In genomic region chr14:101466456-101467180, GRCh38 we compare ENCODE assay signal across 34 cellular contexts.
"Had no signal": no experiment of that assay in that cellular context is flagged by ENCODE, and none has a peak within 500 bp of the region (broad histone marks: within the 10 kb centered on the region; RNA-seq: fewer than 3 reads in every experiment).

No MANE protein-coding gene starts in this region.

- H3K27ac Mint-ChIP-seq: activated CD8-positive, alpha-beta T cell treated with anti-CD3 and anti-CD28 coated beads for 36 hours; activated naive CD8-positive, alpha-beta T cell treated with anti-CD3 and anti-CD28 coated beads, Interleukin-2, amount 10 ng/mL, durations not matched to agents 7 days and 5 days; activated T-helper 17 cell treated with anti-CD3 and anti-CD28 coated beads, Interleukin-2, amount 50 U/mL, for 72 hours; endodermal cell; stimulated activated memory B cell treated with anti-CD40 and anti-IgM and Interleukin-4, amounts not matched to agents 10 μg/mL and 1 μg/mL and 100 μg/mL, for 72 hours; stimulated activated naive CD8-positive, alpha-beta T cell treated with anti-CD3 and anti-CD28 coated beads, Interleukin-15, amount 100 ng/mL, for 72 hours; T-helper 17 cell had no signal

- H3K36me3 ChIP-seq: ascending aorta, esophagus muscularis mucosa, heart right ventricle, left lung, lower lobe of right lung, sigmoid colon, thyroid gland, upper lobe of left lung, WERI-Rb-1 had no signal

- ATAC-seq: activated CD8-positive, alpha-beta T cell treated with anti-CD3 and anti-CD28 coated beads for 36 hours; activated T-cell treated with anti-CD3 and anti-CD28 coated beads, Interleukin-2, amount 50 U/mL, for 4 hours; activated T-helper 17 cell treated with anti-CD3 and anti-CD28 coated beads, Interleukin-2, amount 50 U/mL, for 72 hours; foreskin keratinocyte; heart right ventricle; left lung; lower lobe of right lung; naive thymus-derived CD8-positive, alpha-beta T cell; stimulated activated memory B cell treated with anti-CD40 and anti-IgM and Interleukin-4, amounts not matched to agents 10 μg/mL and 1 μg/mL and 100 μg/mL, for 72 hours; stimulated activated naive CD8-positive, alpha-beta T cell treated with anti-CD3 and anti-CD28 coated beads, Interleukin-15, amount 100 ng/mL, for 72 hours; T-helper 17 cell had no signal

- H3K27me3 ChIP-seq: ascending aorta, foreskin keratinocyte, thyroid gland, upper lobe of left lung had no signal

- FAIRE-seq: small intestine had no signal

- H3K9me3 Mint-ChIP-seq: activated CD8-positive, alpha-beta T cell treated with anti-CD3 and anti-CD28 coated beads for 36 hours; activated naive CD8-positive, alpha-beta T cell treated with anti-CD3 and anti-CD28 coated beads, Interleukin-2, amount 10 ng/mL, durations not matched to agents 7 days and 5 days; activated T-cell treated with anti-CD3 and anti-CD28 coated beads, Interleukin-2, amount 50 U/mL, for 4 hours; activated T-helper 17 cell treated with anti-CD3 and anti-CD28 coated beads, Interleukin-2, amount 50 U/mL, for 72 hours; endodermal cell; naive thymus-derived CD8-positive, alpha-beta T cell; neural crest cell; stimulated activated memory B cell treated with anti-CD40 and anti-IgM and Interleukin-4, amounts not matched to agents 10 μg/mL and 1 μg/mL and 100 μg/mL, for 72 hours; stimulated activated naive CD8-positive, alpha-beta T cell treated with anti-CD3 and anti-CD28 coated beads, Interleukin-15, amount 100 ng/mL, for 72 hours had no signal

- H3K4me1 Mint-ChIP-seq: activated naive CD8-positive, alpha-beta T cell treated with anti-CD3 and anti-CD28 coated beads, Interleukin-2, amount 10 ng/mL, durations not matched to agents 7 days and 5 days; activated T-helper 17 cell treated with anti-CD3 and anti-CD28 coated beads, Interleukin-2, amount 50 U/mL, for 72 hours; naive thymus-derived CD8-positive, alpha-beta T cell; stimulated activated memory B cell treated with anti-CD40 and anti-IgM and Interleukin-4, amounts not matched to agents 10 μg/mL and 1 μg/mL and 100 μg/mL, for 72 hours; stimulated activated naive CD8-positive, alpha-beta T cell treated with anti-CD3 and anti-CD28 coated beads, Interleukin-15, amount 100 ng/mL, for 72 hours; T-helper 17 cell had no signal

- H3K4me3 ChIP-seq: ascending aorta, esophagus muscularis mucosa, heart right ventricle, left lung, lower lobe of right lung, sigmoid colon, thyroid gland, upper lobe of left lung had no signal

- H3K4me3 Mint-ChIP-seq: activated CD8-positive, alpha-beta T cell treated with anti-CD3 and anti-CD28 coated beads for 36 hours; activated naive CD8-positive, alpha-beta T cell treated with anti-CD3 and anti-CD28 coated beads, Interleukin-2, amount 10 ng/mL, durations not matched to agents 7 days and 5 days; activated T-cell treated with anti-CD3 and anti-CD28 coated beads, Interleukin-2, amount 50 U/mL, for 4 hours; activated T-helper 17 cell treated with anti-CD3 and anti-CD28 coated beads, Interleukin-2, amount 50 U/mL, for 72 hours; brain; endodermal cell; naive thymus-derived CD8-positive, alpha-beta T cell; neural crest cell; stimulated activated memory B cell treated with anti-CD40 and anti-IgM and Interleukin-4, amounts not matched to agents 10 μg/mL and 1 μg/mL and 100 μg/mL, for 72 hours; stimulated activated naive CD8-positive, alpha-beta T cell treated with anti-CD3 and anti-CD28 coated beads, Interleukin-15, amount 100 ng/mL, for 72 hours; T-helper 17 cell had no signal

- H3K9me3 ChIP-seq: ascending aorta, esophagus muscularis mucosa, heart right ventricle, left lung, lower lobe of right lung, sigmoid colon, SK-N-SH, thyroid gland, upper lobe of left lung had no signal

- H3K36me3 Mint-ChIP-seq: activated naive CD8-positive, alpha-beta T cell treated with anti-CD3 and anti-CD28 coated beads, Interleukin-2, amount 10 ng/mL, durations not matched to agents 7 days and 5 days; brain; naive thymus-derived CD8-positive, alpha-beta T cell; stimulated activated memory B cell treated with anti-CD40 and anti-IgM and Interleukin-4, amounts not matched to agents 10 μg/mL and 1 μg/mL and 100 μg/mL, for 72 hours had no signal

- H3K27me3 Mint-ChIP-seq: stimulated activated memory B cell treated with anti-CD40 and anti-IgM and Interleukin-4, amounts not matched to agents 10 μg/mL and 1 μg/mL and 100 μg/mL, for 72 hours had no signal

- DNase-seq: activated CD4-positive, alpha-beta T cell treated with anti-CD3 and anti-CD28 coated beads for 1 hour; activated CD4-positive, alpha-beta T cell treated with anti-CD3 and anti-CD28 coated beads, Interleukin-2, amount 50 U/mL, for 1 hour; activated CD8-positive, alpha-beta T cell treated with anti-CD3 and anti-CD28 coated beads for 36 hours; activated gamma-delta T cell treated with Interleukin-2 at 50 U/mL for 16 hours; activated naive CD8-positive, alpha-beta T cell treated with anti-CD3 and anti-CD28 coated beads, Interleukin-2, amount 10 ng/mL, durations not matched to agents 7 days and 5 days; activated T-cell treated with anti-CD3 and anti-CD28 coated beads, Interleukin-2, amount 50 U/mL, for 4 hours; caudate nucleus; endodermal cell; foreskin keratinocyte; heart right ventricle; lower lobe of right lung; mesenchymal stem cell; naive thymus-derived CD8-positive, alpha-beta T cell; occipital lobe; sigmoid colon; SK-N-SH; small intestine; stimulated activated CD4-positive, alpha-beta T cell treated with anti-CD3 and anti-CD28 coated beads, Interleukin-1b, Interleukin-23, amount 100 ng/mL, for 48 hours; stimulated activated CD4-positive, alpha-beta T cell treated with anti-CD3 and anti-CD28 coated beads, Interleukin-4, amount 100 ng/mL, for 4 hours; stimulated activated CD8-positive, alpha-beta memory T cell treated with anti-CD3 and anti-CD28 coated beads, Interleukin-4, amount 100 ng/mL, for 48 hours; stimulated activated naive CD8-positive, alpha-beta T cell treated with anti-CD3 and anti-CD28 coated beads, Interleukin-15, amount 100 ng/mL, for 72 hours; SW 1271; T-helper 17 cell; T1000; thyroid gland; upper lobe of left lung; WERI-Rb-1 had no signal

- H3K4me1 ChIP-seq: ascending aorta, esophagus muscularis mucosa, foreskin keratinocyte, heart right ventricle, left lung, lower lobe of right lung, sigmoid colon, thyroid gland, upper lobe of left lung had no signal

- H3K27ac ChIP-seq: ascending aorta, esophagus muscularis mucosa, foreskin keratinocyte, heart right ventricle, left lung, lower lobe of right lung, sigmoid colon, thyroid gland, upper lobe of left lung, WERI-Rb-1 had no signal
